Comparison of ENCODE assay signal across 1 cellular context in genomic region chr11:2990617-2991476, GRCh38.
TF ChIP-seq lines count a peak whose summit lies in the region.

No MANE protein-coding gene starts in this region.

TF ChIP-seq in K562, 482 proteins besides CTCF, POLR2A, EP300 and RAD21 (continued from another document and continues in another):
- no peak for TF ChIP-seq MXD1 (CRISPR knock-in tag; IDR thresholded peaks at IDR 0.05; ENCODE audit: borderline replicate concordance, poor library complexity, severe bottlenecking)
- TF ChIP-seq NR2C2 (CRISPR knock-in tag; IDR thresholded peaks at IDR 0.05) = no peak
- TF ChIP-seq NR2C2 (tag; IDR thresholded peaks at IDR 0.05) = no peak
- TF ChIP-seq RBM39 (optimal IDR thresholded peaks at IDR 0.05; ENCODE audit: low read depth, low read length) = no peak
- TF ChIP-seq TRIM25 (IDR thresholded peaks at IDR 0.05; ENCODE audit: borderline replicate concordance) = no peak
- TF ChIP-seq TAF15 (IDR thresholded peaks at IDR 0.05; ENCODE audit: low read depth, low read length) = no peak
- no peak for TF ChIP-seq MBD1 (CRISPR knock-in tag; IDR thresholded peaks at IDR 0.05)
- TF ChIP-seq ZNF395 (CRISPR knock-in tag; IDR thresholded peaks at IDR 0.05) = 0 out of 2 replicates have a peak, but pooled peaks have one; percentile 39
- no peak for TF ChIP-seq ZFPM2 (CRISPR knock-in tag; IDR thresholded peaks at IDR 0.05)
- TF ChIP-seq KLF10 (CRISPR knock-in tag; IDR thresholded peaks at IDR 0.05) = no peak
- no peak for TF ChIP-seq ARID3B (CRISPR knock-in tag; IDR thresholded peaks at IDR 0.05; ENCODE audit: borderline replicate concordance)
- no peak for TF ChIP-seq ZNF75A (CRISPR knock-in tag; IDR thresholded peaks at IDR 0.05)
- TF ChIP-seq PML (IDR thresholded peaks at IDR 0.05; ENCODE audit: low read length) = no peak; the same call in 1 of the 2 replicates
- no peak for TF ChIP-seq FOXK2 (conservative IDR thresholded peaks at IDR 0.05 in 1 of 2, IDR thresholded peaks at IDR 0.05 in 1 of 2; ENCODE audit: low read depth in 2 of 2)
- peak; percentile 39 to 88 (median 57) for TF ChIP-seq YY1 (IDR thresholded peaks at IDR 0.05; ENCODE audit: borderline replicate concordance in 1 of 3, control insufficient read depth in 1 of 3, extremely low read depth in 1 of 3, insufficient read depth in 3 of 3, insufficient read length in 1 of 3, insufficient replicate concordance in 2 of 3, low read depth in 1 of 3, low read length in 2 of 3)
- TF ChIP-seq CBX1 (IDR thresholded peaks at IDR 0.05; ENCODE audit: low read depth) = no peak
- no peak for TF ChIP-seq POLR2H (tag; IDR thresholded peaks at IDR 0.05; ENCODE audit: low read depth)
- TF ChIP-seq ZNF311 (CRISPR knock-in tag; IDR thresholded peaks at IDR 0.05) = no peak
- TF ChIP-seq KAT7 (CRISPR knock-in tag; IDR thresholded peaks at IDR 0.05; ENCODE audit: borderline replicate concordance) = peak; percentile 65; the same call in 1 of the 2 replicates
- no peak for TF ChIP-seq CC2D1A (IDR thresholded peaks at IDR 0.05)
- TF ChIP-seq LARP7 (IDR thresholded peaks at IDR 0.05) = no peak
- no peak for TF ChIP-seq NFATC3 (IDR thresholded peaks at IDR 0.05)
- TF ChIP-seq SAP30 (IDR thresholded peaks at IDR 0.05; ENCODE audit: borderline replicate concordance, insufficient read depth, low read depth, low read length, poor library complexity, severe bottlenecking) = peak; percentile 53
- no peak for TF ChIP-seq TOE1 (IDR thresholded peaks at IDR 0.05; ENCODE audit: borderline replicate concordance)
- no peak for TF ChIP-seq TOE1 (CRISPR knock-in tag; IDR thresholded peaks at IDR 0.05; ENCODE audit: borderline replicate concordance, low read depth)
- no peak for TF ChIP-seq NR1H2 (CRISPR knock-in tag; IDR thresholded peaks at IDR 0.05)
- no peak for TF ChIP-seq RBFOX2 (IDR thresholded peaks at IDR 0.05; ENCODE audit: low read depth, low read length)
- no peak for TF ChIP-seq XRCC4 (IDR thresholded peaks at IDR 0.05; ENCODE audit: extremely low read depth, insufficient read depth, insufficient read length)
- no peak for TF ChIP-seq RBM22 (IDR thresholded peaks at IDR 0.05; ENCODE audit: low read depth, low read length, poor library complexity, severe bottlenecking)
- TF ChIP-seq ZNF609 (CRISPR knock-in tag; IDR thresholded peaks at IDR 0.05; ENCODE audit: borderline replicate concordance) = no peak
- no peak for TF ChIP-seq STAG1 (CRISPR knock-in tag; IDR thresholded peaks at IDR 0.05; ENCODE audit: borderline replicate concordance)
- TF ChIP-seq MIER1 (IDR thresholded peaks at IDR 0.05; ENCODE audit: low read depth) = no peak
- no peak for TF ChIP-seq MCM7 (IDR thresholded peaks at IDR 0.05)
- no peak for TF ChIP-seq DACH1 (IDR thresholded peaks at IDR 0.05; ENCODE audit: partially characterized antibody)
- TF ChIP-seq BDP1 (IDR thresholded peaks at IDR 0.05; ENCODE audit: insufficient read depth, insufficient read length) = no peak
- TF ChIP-seq ID3 (CRISPR knock-in tag; IDR thresholded peaks at IDR 0.05) = no peak
- no peak for TF ChIP-seq ID3 (tag; IDR thresholded peaks at IDR 0.05)
- 0 out of 2 replicates have a peak, but pooled peaks have one; percentile 45 for TF ChIP-seq LCOR (CRISPR knock-in tag; IDR thresholded peaks at IDR 0.05)
- no peak for TF ChIP-seq ZNF639 (CRISPR knock-in tag; conservative IDR thresholded peaks at IDR 0.05 in 1 of 2, IDR thresholded peaks at IDR 0.05 in 1 of 2)
- 0 out of 2 replicates have a peak, but pooled peaks have one; percentile 17 for TF ChIP-seq ARID4B (CRISPR knock-in tag; IDR thresholded peaks at IDR 0.05)
- TF ChIP-seq ZNF232 (CRISPR knock-in tag; IDR thresholded peaks at IDR 0.05) = no peak
- no peak for TF ChIP-seq WHSC1 (IDR thresholded peaks at IDR 0.05; ENCODE audit: low read length)
- TF ChIP-seq SRSF7 (optimal IDR thresholded peaks at IDR 0.05; ENCODE audit: low read depth, low read length) = no peak
- no peak for TF ChIP-seq MEF2D (tag; conservative IDR thresholded peaks at IDR 0.05; ENCODE audit: low read depth)
- no peak for TF ChIP-seq ELF4 (CRISPR knock-in tag; IDR thresholded peaks at IDR 0.05)
- 0 out of 2 replicates have a peak, but pooled peaks have one; percentile 15 for TF ChIP-seq ELF1 (tag; IDR thresholded peaks at IDR 0.05)
